ENCODE assay signal across 20 cellular contexts in the genomic region with DNA sequence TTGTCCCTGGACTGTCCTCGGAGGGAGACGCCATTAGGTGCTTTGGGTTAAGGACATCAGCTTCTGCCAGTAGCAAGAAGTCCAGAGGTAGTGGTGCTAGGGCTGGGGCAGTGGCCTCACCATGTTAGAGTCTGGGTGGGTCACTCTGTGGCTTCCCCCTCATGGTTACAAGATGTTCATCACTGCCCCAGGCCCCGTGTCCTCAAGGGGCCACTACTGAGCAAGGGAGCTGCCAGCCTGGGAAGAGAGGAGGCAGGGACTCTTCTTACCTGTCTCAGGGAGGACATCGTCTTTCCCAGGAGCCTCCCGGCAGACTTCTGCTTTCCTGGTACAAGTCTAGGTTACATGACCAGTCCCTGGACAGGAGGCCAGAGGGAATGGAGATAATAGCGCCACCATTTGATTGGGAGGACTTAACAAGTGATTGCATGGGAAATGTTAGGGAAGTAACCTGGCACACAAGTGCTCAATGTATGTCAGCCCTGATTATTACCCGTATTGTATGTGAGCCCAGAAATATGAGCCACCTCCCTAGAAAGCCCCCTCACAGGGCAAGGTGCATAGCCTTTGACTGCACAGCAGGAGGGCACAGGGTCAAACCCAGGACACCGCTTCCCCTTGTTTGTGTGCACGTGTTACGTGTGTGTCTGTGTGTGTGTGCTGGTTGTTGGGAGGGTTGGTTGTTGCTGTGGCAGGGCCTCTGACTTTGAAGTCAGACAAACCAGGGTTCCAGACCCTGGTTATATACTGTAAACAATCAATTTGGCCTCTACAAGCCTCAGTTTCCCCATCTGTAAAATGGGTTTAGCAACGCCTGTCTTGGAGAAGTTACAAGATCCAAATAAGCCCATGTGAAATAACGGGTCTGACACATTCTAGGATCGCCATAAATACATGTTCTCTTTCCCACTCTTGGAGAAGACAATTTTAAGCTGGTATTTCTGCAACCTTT.
"Had no signal": no experiment of that assay in that cellular context is flagged by ENCODE, and none has a peak within 500 bp of the region (broad histone marks: within the 10 kb centered on the region; RNA-seq: fewer than 3 reads in every experiment).

No MANE protein-coding gene starts in this region.

- H3K36me3 ChIP-seq: gastrocnemius medialis, pancreas, uterus had no signal

- H3K36me3 Mint-ChIP-seq: activated naive CD4-positive, alpha-beta T cell treated with anti-CD3 and anti-CD28 coated beads, Interleukin-2, amount 10 ng/mL, durations not matched to agents 7 days and 5 days had no signal

- H3K4me1 Mint-ChIP-seq: activated naive CD4-positive, alpha-beta T cell treated with anti-CD3 and anti-CD28 coated beads, Interleukin-2, amount 10 ng/mL, durations not matched to agents 7 days and 5 days; activated T-helper 17 cell treated with anti-CD3 and anti-CD28 coated beads, Interleukin-2, amount 50 U/mL, for 72 hours; neural crest cell had no signal

- H3K27me3 Mint-ChIP-seq: dendritic cell treated with granulocyte-macrophage colony-stimulating factor and Interleukin-4, amounts not matched to agents 40 ng/mL and 50 ng/mL, for 4 days had no signal

- H3K9me3 Mint-ChIP-seq: activated naive CD4-positive, alpha-beta T cell treated with anti-CD3 and anti-CD28 coated beads, Interleukin-2, amount 10 ng/mL, durations not matched to agents 7 days and 5 days; activated T-helper 17 cell treated with anti-CD3 and anti-CD28 coated beads, Interleukin-2, amount 50 U/mL, for 72 hours; dendritic cell treated with granulocyte-macrophage colony-stimulating factor and Interleukin-4, amounts not matched to agents 40 ng/mL and 50 ng/mL, for 4 days; effector memory CD8-positive, alpha-beta T cell; neural crest cell had no signal

- H3K27me3 ChIP-seq: ascending aorta, breast epithelium, gastrocnemius medialis, heart left ventricle, pancreas, tibial artery, uterus had no signal

- H3K4me3 Mint-ChIP-seq: activated naive CD4-positive, alpha-beta T cell treated with anti-CD3 and anti-CD28 coated beads, Interleukin-2, amount 10 ng/mL, durations not matched to agents 7 days and 5 days; activated T-helper 17 cell treated with anti-CD3 and anti-CD28 coated beads, Interleukin-2, amount 50 U/mL, for 72 hours; dendritic cell treated with granulocyte-macrophage colony-stimulating factor and Interleukin-4, amounts not matched to agents 40 ng/mL and 50 ng/mL, for 4 days; effector memory CD8-positive, alpha-beta T cell; neural crest cell; stimulated activated naive B cell treated with anti-CD40 and anti-IgM and Interleukin-4, amounts not matched to agents 10 μg/mL and 1 μg/mL and 100 μg/mL, for 72 hours had no signal

- DNase-seq: activated CD4-positive, alpha-beta T cell treated with anti-CD3 and anti-CD28 coated beads, Interleukin-2, amount 50 U/mL, for 48 hours; activated naive CD4-positive, alpha-beta T cell treated with anti-CD3 and anti-CD28 coated beads, Interleukin-2, amount 10 ng/mL, durations not matched to agents 7 days and 5 days; cerebellar nuclear complex; effector memory CD8-positive, alpha-beta T cell; gastrocnemius medialis; left colon; lower lobe of right lung; midbrain; pancreas; stimulated activated CD4-positive, alpha-beta T cell treated with anti-CD3 and anti-CD28 coated beads, Interleukin-4, amount 100 ng/mL, for 1 hour; stimulated activated naive B cell treated with anti-CD40 and anti-IgM and Interleukin-4, amounts not matched to agents 10 μg/mL and 1 μg/mL and 100 μg/mL, for 72 hours; T1000; tibial artery; uterus had no signal

- H3K27ac ChIP-seq: ascending aorta, breast epithelium, gastrocnemius medialis, heart left ventricle, lower lobe of right lung, pancreas, tibial artery, uterus had no signal

- H3K4me3 ChIP-seq: ascending aorta, breast epithelium, gastrocnemius medialis, heart left ventricle, lower lobe of right lung, pancreas, tibial artery, uterus had no signal

- H3K9me3 ChIP-seq: ascending aorta, breast epithelium, gastrocnemius medialis, heart left ventricle, lower lobe of right lung, pancreas, tibial artery, uterus had no signal

- H3K27ac Mint-ChIP-seq: activated naive CD4-positive, alpha-beta T cell treated with anti-CD3 and anti-CD28 coated beads, Interleukin-2, amount 10 ng/mL, durations not matched to agents 7 days and 5 days; activated T-helper 17 cell treated with anti-CD3 and anti-CD28 coated beads, Interleukin-2, amount 50 U/mL, for 72 hours; dendritic cell treated with granulocyte-macrophage colony-stimulating factor and Interleukin-4, amounts not matched to agents 40 ng/mL and 50 ng/mL, for 4 days; effector memory CD8-positive, alpha-beta T cell; stimulated activated naive B cell treated with anti-CD40 and anti-IgM and Interleukin-4, amounts not matched to agents 10 μg/mL and 1 μg/mL and 100 μg/mL, for 72 hours had no signal

- H3K4me1 ChIP-seq: ascending aorta, breast epithelium, pancreas, tibial artery, uterus had no signal

- ATAC-seq: activated T-helper 17 cell treated with anti-CD3 and anti-CD28 coated beads, Interleukin-2, amount 50 U/mL, for 72 hours; effector memory CD8-positive, alpha-beta T cell; gastrocnemius medialis; left colon; lower lobe of right lung; stimulated activated naive B cell treated with anti-CD40 and anti-IgM and Interleukin-4, amounts not matched to agents 10 μg/mL and 1 μg/mL and 100 μg/mL, for 72 hours had no signal
